ENCODE assay signal across 8 cellular contexts in the genomic region with DNA sequence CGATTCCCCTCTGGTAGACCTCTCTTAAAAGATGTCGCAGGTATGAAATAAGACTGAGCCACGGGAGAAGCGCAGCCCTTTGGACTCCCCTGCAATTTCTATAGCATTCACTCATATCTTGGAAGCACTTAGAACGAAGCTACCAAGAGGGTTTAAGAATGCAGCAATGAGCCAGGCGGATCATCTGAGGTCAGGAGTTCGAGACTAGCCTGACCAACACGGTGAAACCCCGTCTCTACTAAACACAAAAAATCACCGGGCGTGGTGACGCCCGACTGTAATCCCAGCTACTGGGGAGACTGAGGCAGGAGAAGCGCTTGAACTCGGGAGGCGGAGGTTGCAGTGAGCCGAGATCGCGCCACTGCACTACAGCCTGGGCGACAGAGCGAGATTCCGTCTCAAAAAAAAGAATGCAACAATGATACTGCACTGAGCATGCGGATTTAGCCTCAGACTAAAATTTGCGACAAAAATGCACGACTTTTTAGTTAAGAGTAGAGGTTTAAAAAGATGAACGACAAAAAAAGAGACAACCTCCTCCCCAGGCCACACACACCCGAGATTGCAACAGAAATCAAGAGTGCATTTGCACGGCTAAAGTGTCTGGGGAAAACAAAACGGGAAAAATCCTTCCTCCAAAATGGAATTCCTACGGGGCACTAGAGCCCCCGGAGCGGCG. TPM values are rescaled to one million over a fixed set of nuclear protein-coding genes. Genes with fewer than 3 reads are reported as not detected.
DNase-seq lines count a peak whose midpoint lies in the region; ATAC-seq and TF ChIP-seq lines count a peak whose summit lies in the region.

No MANE protein-coding gene starts in this region.

- H3K36me3 ChIP-seq in sigmoid colon: peaks cover 0 to 25% (median 0%) of the 10 kb centered on the region in 4 donors

- peak overlapping the region; percentile 78 to 94 (median 81) for H3K4me3 ChIP-seq in sigmoid colon

- TF ChIP-seq CTCF in glutamatergic neuron (IDR thresholded peaks at IDR 0.05; ENCODE audit: partially characterized antibody, unreplicated experiment) (no peak), sigmoid colon (IDR thresholded peaks at IDR 0.05) (no peak)

- intact Hi-C loops in sigmoid colon (cut with DNase I): loop anchor here (2.0 kb wide), 1 partner anchor 33 kb away; a partner anchor contains a TSS

- no peaks in the 10 kb centered on the region for H3K27me3 ChIP-seq in sigmoid colon

- TF ChIP-seq POLR2A in sigmoid colon (IDR thresholded peaks at IDR 0.05): no peak

- no peaks in the 10 kb centered on the region for H3K27me3 Mint-ChIP-seq in T-helper 1 cell treated with Interleukin-12 subunit alpha and Interleukin-12 subunit beta and Interleukin-4 antibody, amounts not matched to agents 30 μg/mL and 1 μg/mL, for 36 hours (ENCODE audit: low read depth)
- no peaks in the 10 kb centered on the region for H3K27me3 Mint-ChIP-seq in activated T-helper 17 cell treated with anti-CD3 and anti-CD28 coated beads, Interleukin-2, amount 50 U/mL, for 72 hours
- H3K27me3 Mint-ChIP-seq in glutamatergic neuron (ENCODE audit: unreplicated experiment): peaks cover 10% of the 10 kb centered on the region

- peak overlapping the region; percentile 96 for H3K27ac Mint-ChIP-seq in T-helper 1 cell treated with Interleukin-12 subunit alpha and Interleukin-12 subunit beta and Interleukin-4 antibody, amounts not matched to agents 30 μg/mL and 1 μg/mL, for 36 hours
- H3K27ac Mint-ChIP-seq in activated T-helper 17 cell treated with anti-CD3 and anti-CD28 coated beads, Interleukin-2, amount 50 U/mL, for 72 hours: peak overlapping the region; percentile 99
- peak overlapping the region; percentile 95 for H3K27ac Mint-ChIP-seq in glutamatergic neuron (ENCODE audit: unreplicated experiment)

- 1% methylated on average over 33 of the region's 33 CpGs for WGBS in sigmoid colon, 2 donors

- peak overlapping the region; percentile 88 to 92 (median 91) for H3K27ac ChIP-seq in sigmoid colon

- no peaks in the 10 kb centered on the region for H3K9me3 ChIP-seq in sigmoid colon

- no peak for ATAC-seq in activated T-helper 17 cell treated with anti-CD3 and anti-CD28 coated beads, Interleukin-2, amount 50 U/mL, for 72 hours (replicated peaks)

- peaks cover 38% of the 10 kb centered on the region for H3K4me1 Mint-ChIP-seq in T-helper 1 cell treated with Interleukin-12 subunit alpha and Interleukin-12 subunit beta and Interleukin-4 antibody, amounts not matched to agents 30 μg/mL and 1 μg/mL, for 36 hours (ENCODE audit: low read depth)
- peaks cover 17% of the 10 kb centered on the region for H3K4me1 Mint-ChIP-seq in activated T-helper 17 cell treated with anti-CD3 and anti-CD28 coated beads, Interleukin-2, amount 50 U/mL, for 72 hours
- peaks cover 5% of the 10 kb centered on the region for H3K4me1 Mint-ChIP-seq in glutamatergic neuron (ENCODE audit: low read depth, unreplicated experiment)

- no peak for DNase-seq in T-helper 1 cell
- no peak for DNase-seq in glutamatergic neuron
- DNase-seq in sigmoid colon: no peak
- DNase-seq in NCI-H748 (lab: John Stamatoyannopoulos, UW; ENCODE audit: unreplicated experiment): no peak
- DNase-seq in SW 1271 (lab: John Stamatoyannopoulos, UW): no peak
- DNase-seq in SHP77 (lab: John Stamatoyannopoulos, UW): no peak

- H3K4me3 Mint-ChIP-seq in T-helper 1 cell treated with Interleukin-12 subunit alpha and Interleukin-12 subunit beta and Interleukin-4 antibody, amounts not matched to agents 30 μg/mL and 1 μg/mL, for 36 hours: peak overlapping the region; percentile 95
- H3K4me3 Mint-ChIP-seq in activated T-helper 17 cell treated with anti-CD3 and anti-CD28 coated beads, Interleukin-2, amount 50 U/mL, for 72 hours: peak overlapping the region; percentile 100
- peak overlapping the region; percentile 99 for H3K4me3 Mint-ChIP-seq in glutamatergic neuron (ENCODE audit: unreplicated experiment)

- H3K9me3 Mint-ChIP-seq in T-helper 1 cell treated with Interleukin-12 subunit alpha and Interleukin-12 subunit beta and Interleukin-4 antibody, amounts not matched to agents 30 μg/mL and 1 μg/mL, for 36 hours: no peaks in the 10 kb centered on the region
- H3K9me3 Mint-ChIP-seq in activated T-helper 17 cell treated with anti-CD3 and anti-CD28 coated beads, Interleukin-2, amount 50 U/mL, for 72 hours: no peaks in the 10 kb centered on the region
- H3K9me3 Mint-ChIP-seq in glutamatergic neuron (ENCODE audit: unreplicated experiment): peaks cover 7% of the 10 kb centered on the region

- TF ChIP-seq EP300 in sigmoid colon (IDR thresholded peaks at IDR 0.05): no peak

- H3K36me3 Mint-ChIP-seq in T-helper 1 cell treated with Interleukin-12 subunit alpha and Interleukin-12 subunit beta and Interleukin-4 antibody, amounts not matched to agents 30 μg/mL and 1 μg/mL, for 36 hours (ENCODE audit: low read depth): peaks cover 34% of the 10 kb centered on the region
- peaks cover 83% of the 10 kb centered on the region for H3K36me3 Mint-ChIP-seq in activated T-helper 17 cell treated with anti-CD3 and anti-CD28 coated beads, Interleukin-2, amount 50 U/mL, for 72 hours (ENCODE audit: low read depth)
- H3K36me3 Mint-ChIP-seq in glutamatergic neuron (ENCODE audit: unreplicated experiment): no peaks in the 10 kb centered on the region

- H3K4me1 ChIP-seq in sigmoid colon: peaks cover 0 to 37% (median 31%) of the 10 kb centered on the region in 4 donors

RNA-seq across cellular contexts. Expression of a gene that starts 0.7 kb away (rescaled TPM):
- 100 to 1,000 TPM; 110 to 117 TPM for total RNA-seq in activated T-helper 17 cell treated with anti-CD3 and anti-CD28 coated beads, Interleukin-2, amount 50 U/mL, for 72 hours
- 166 TPM for total RNA-seq in glutamatergic neuron (ENCODE audit: unreplicated experiment)
- 100 to 1,000 TPM in 2 of 4 donors, 10 to 100 TPM in 2; 72.0 to 128 (median 112) TPM for total RNA-seq in sigmoid colon
- 10 to 100 TPM; 49.0 to 79.3 (median 68.5) TPM for polyA plus RNA-seq in sigmoid colon

RNA-seq across cellular contexts. Expression of a gene that starts 33.1 kb away (rescaled TPM):
- 100 to 1,000 TPM; 114 to 122 TPM for total RNA-seq in activated T-helper 17 cell treated with anti-CD3 and anti-CD28 coated beads, Interleukin-2, amount 50 U/mL, for 72 hours
- total RNA-seq in glutamatergic neuron (ENCODE audit: unreplicated experiment) (94.2 TPM), sigmoid colon (10 to 100 TPM; 46.4 to 83.9 (median 51.8) TPM)
- polyA plus RNA-seq in sigmoid colon: 10 to 100 TPM; 48.8 to 56.1 (median 55.3) TPM
